ENCODE assay signal across 8 cellular contexts in genomic region chr12:104456950-104457745, GRCh38. TPM values are rescaled to one million over a fixed set of nuclear protein-coding genes. Genes with fewer than 3 reads are reported as not detected.
DNase-seq lines count a peak whose midpoint lies in the region; ATAC-seq and TF ChIP-seq lines count a peak whose summit lies in the region.

No MANE protein-coding gene starts in this region.

- peak overlapping the region in 55 of 59 donors; percentile 14 to 91 (median 83) for H3K27ac ChIP-seq in dorsolateral prefrontal cortex
- peak overlapping the region; percentile 11 to 60 for H3K27ac ChIP-seq in liver (ENCODE audit: low read depth in 1 of 2, low read length in 2 of 2)

- H3K9ac ChIP-seq in liver (ENCODE audit: low read depth in 1 of 2, low read length in 2 of 2) = peak overlapping the region in 1 of 2 donors; percentile 16

- peaks cover 6 to 32% (median 21%) of the 10 kb centered on the region in 4 donors for H3K4me1 ChIP-seq in liver (ENCODE audit: control insufficient read depth in 4 of 4, insufficient read depth in 4 of 4, low read length in 3 of 4)

- WGBS in liver = 1% methylated on average over 71 of the region's 71 CpGs

- peak overlapping the region; percentile 45 to 91 (median 81) for H3K4me3 ChIP-seq in dorsolateral prefrontal cortex
- H3K4me3 ChIP-seq in liver (ENCODE audit: low read depth in 1 of 3, low read length in 3 of 3) = peak overlapping the region; percentile 50 to 68 (median 64)

- no peaks in the 10 kb centered on the region for H3K9me3 ChIP-seq in liver (ENCODE audit: control insufficient read depth in 4 of 4, low read length in 3 of 4)

- peak; percentile 39 to 42 for TF ChIP-seq RAD21 in liver (IDR thresholded peaks at IDR 0.05)

- no peaks in the 10 kb centered on the region for H3K36me3 ChIP-seq in liver (ENCODE audit: control insufficient read depth in 4 of 4, insufficient read depth in 3 of 4, low read depth in 1 of 4, low read length in 3 of 4)

- ATAC-seq in GM18868 (IDR thresholded peaks at IDR 0.05; ENCODE audit: unreplicated experiment) (peak; percentile 37), HG03095 (IDR thresholded peaks at IDR 0.05; ENCODE audit: unreplicated experiment) (peak; percentile 21)

- intact Hi-C loops in dorsolateral prefrontal cortex (cut with DNase I) = loop anchor here in 1 of 2 donors (5.0 kb wide), 1 partner anchor 500 kb away; the partner anchor contains the start of gene SLC41A2

- TF ChIP-seq CTCF in dorsolateral prefrontal cortex (IDR thresholded peaks at IDR 0.05 in 54 of 56, conservative IDR thresholded peaks at IDR 0.05 in 2 of 56; ENCODE audit: low read depth in 1 of 56, partially characterized antibody in 56 of 56) = peak in 53 of 56 donors; percentile 3 to 60 (median 41)
- TF ChIP-seq CTCF in liver (IDR thresholded peaks at IDR 0.05; ENCODE audit: low read depth, low read length, missing input control) = no peak

- peak; percentile 12 to 45 for DNase-seq in AML-193 (lab: John Stamatoyannopoulos, UW)
- DNase-seq in NCI-H2227 (lab: John Stamatoyannopoulos, UW; ENCODE audit: unreplicated experiment) = peak; percentile 76
- DNase-seq in activated CD4-positive, alpha-beta T cell treated with anti-CD3 and anti-CD28 coated beads for 4 hours = peak; percentile 53 to 61
- DNase-seq in dorsolateral prefrontal cortex = peak in 8 of 10 donors; percentile 44 to 74 (median 62)
- peak; percentile 64 to 68 for DNase-seq in stimulated activated CD4-positive, alpha-beta T cell treated with anti-CD3 and anti-CD28 coated beads, Interleukin-2, amount 100 ng/mL, for 24 hours

- H3K27me3 ChIP-seq in dorsolateral prefrontal cortex = peaks cover 0 to 13% (median 0%) of the 10 kb centered on the region in 45 donors
- H3K27me3 ChIP-seq in liver (ENCODE audit: control insufficient read depth in 4 of 4, insufficient read depth in 4 of 4, low read length in 3 of 4) = no peaks in the 10 kb centered on the region

TF ChIP-seq in liver, 16 proteins besides CTCF, POLR2A, EP300 and RAD21:
- TF ChIP-seq NR2F2 (IDR thresholded peaks at IDR 0.05) (no peak), RXRA (IDR thresholded peaks at IDR 0.05) (no peak), TAF1 (conservative IDR thresholded peaks at IDR 0.05) (no peak), HNF4A (conservative IDR thresholded peaks at IDR 0.05) (no peak), FOXA1 (IDR thresholded peaks at IDR 0.05) (no peak)

RNA-seq across cellular contexts. Expression of gene CHST11, which starts 0.4 kb away (rescaled TPM):
- total RNA-seq in dorsolateral prefrontal cortex = 10 to 100 TPM; 14.8 to 77.6 (median 22.8) TPM
- total RNA-seq in liver = 10 to 100 TPM in 1 of 2 donors, 1 to 10 TPM in 1; 6.1 to 11.1 TPM
- polyA plus RNA-seq in liver = 1 to 10 TPM in 1 of 2 donors, under 1 TPM in 1; 0.57 to 1.2 TPM

Comparison
In these comparisons a context has a peak if more than half of its experiments do, and no peak if none do; other contexts are left out.
1. Peak in every context shown above with its lines: DNase-seq, ATAC-seq, H3K4me3 ChIP-seq and H3K27ac ChIP-seq.